ENCODE assay signal across 1 cellular context in genomic region chr12:104137902-104138746, GRCh38.
TF ChIP-seq lines count a peak whose summit lies in the region.

TSS of gene NFYB (minus strand) at chr12:104138210. CDS start at chr12:104135453, 2,757 bp downstream.

TF ChIP-seq in HepG2, 621 proteins besides CTCF, POLR2A, EP300 and RAD21 (continued from another document and continues in another):
- TF ChIP-seq, protein P1, sequence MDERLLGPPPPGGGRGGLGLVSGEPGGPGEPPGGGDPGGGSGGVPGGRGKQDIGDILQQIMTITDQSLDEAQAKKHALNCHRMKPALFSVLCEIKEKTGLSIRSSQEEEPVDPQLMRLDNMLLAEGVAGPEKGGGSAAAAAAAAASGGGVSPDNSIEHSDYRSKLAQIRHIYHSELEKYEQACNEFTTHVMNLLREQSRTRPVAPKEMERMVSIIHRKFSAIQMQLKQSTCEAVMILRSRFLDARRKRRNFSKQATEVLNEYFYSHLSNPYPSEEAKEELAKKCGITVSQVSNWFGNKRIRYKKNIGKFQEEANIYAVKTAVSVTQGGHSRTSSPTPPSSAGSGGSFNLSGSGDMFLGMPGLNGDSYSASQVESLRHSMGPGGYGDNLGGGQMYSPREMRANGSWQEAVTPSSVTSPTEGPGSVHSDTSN (CRISPR knock-in tag; IDR thresholded peaks at IDR 0.05): no peak
- TF ChIP-seq ZMAT5 (CRISPR knock-in tag; IDR thresholded peaks at IDR 0.05; ENCODE audit: borderline replicate concordance, low read depth) (no peak), HOXD1 (CRISPR knock-in tag; IDR thresholded peaks at IDR 0.05) (0 out of 2 replicates have a peak, but pooled peaks have one; percentile 46), MYNN (CRISPR knock-in tag; IDR thresholded peaks at IDR 0.05; ENCODE audit: low read depth) (no peak; the same call in 1 of the 2 replicates), ZSCAN9 (CRISPR knock-in tag; IDR thresholded peaks at IDR 0.05; ENCODE audit: borderline replicate concordance) (peak; percentile 72; the same call in 1 of the 2 replicates), RFXAP (CRISPR knock-in tag; IDR thresholded peaks at IDR 0.05; ENCODE audit: borderline replicate concordance) (peak; percentile 94; the same call in 1 of the 2 replicates), MLXIP (CRISPR knock-in tag; IDR thresholded peaks at IDR 0.05; ENCODE audit: borderline replicate concordance) (0 out of 2 replicates have a peak, but pooled peaks have one; percentile 38), ZNF570 (CRISPR knock-in tag; IDR thresholded peaks at IDR 0.05; ENCODE audit: borderline replicate concordance) (no peak), KDM2A (CRISPR knock-in tag; IDR thresholded peaks at IDR 0.05; ENCODE audit: borderline replicate concordance, low read depth) (peak; percentile 80), ZNF619 (CRISPR knock-in tag; IDR thresholded peaks at IDR 0.05) (0 out of 2 replicates have a peak, but pooled peaks have one; percentile 22), ZNF607 (CRISPR knock-in tag; IDR thresholded peaks at IDR 0.05; ENCODE audit: borderline replicate concordance) (peak; percentile 83; the same call in 1 of the 2 replicates), SOX13 (IDR thresholded peaks at IDR 0.05) (0 out of 2 replicates have a peak, but pooled peaks have one; percentile 15), SOX13 (CRISPR knock-in tag; conservative IDR thresholded peaks at IDR 0.05 in 1 of 2, IDR thresholded peaks at IDR 0.05 in 1 of 2) (0 out of 4 replicates have a peak, but pooled peaks of 1 of the 2 experiments have one; percentile 9), U2AF2 (IDR thresholded peaks at IDR 0.05; ENCODE audit: low read depth, low read length) (no peak), MEF2D (CRISPR knock-in tag; IDR thresholded peaks at IDR 0.05) (0 out of 2 replicates have a peak, but pooled peaks have one; percentile 56), ZNF501 (CRISPR knock-in tag; IDR thresholded peaks at IDR 0.05) (peak; percentile 64; the same call in 1 of the 2 replicates), ZNF776 (CRISPR knock-in tag; IDR thresholded peaks at IDR 0.05) (no peak), ZNF234 (CRISPR knock-in tag; conservative IDR thresholded peaks at IDR 0.05) (0 out of 2 replicates have a peak, but pooled peaks have one; percentile 37), ZSCAN29 (CRISPR knock-in tag; conservative IDR thresholded peaks at IDR 0.05) (peak; percentile 48; the same call in 1 of the 2 replicates), CENPX (CRISPR knock-in tag; IDR thresholded peaks at IDR 0.05) (no peak), HOXA7 (CRISPR knock-in tag; IDR thresholded peaks at IDR 0.05) (no peak), ZNF264 (CRISPR knock-in tag; IDR thresholded peaks at IDR 0.05) (peak; percentile 73; the same call in 1 of the 2 replicates), PHF21A (CRISPR knock-in tag; IDR thresholded peaks at IDR 0.05) (peak; percentile 28; the same call in 1 of the 2 replicates), IKZF5 (CRISPR knock-in tag; IDR thresholded peaks at IDR 0.05) (peak; percentile 37; the same call in 1 of the 2 replicates), SKI (IDR thresholded peaks at IDR 0.05; ENCODE audit: partially characterized antibody) (peak; percentile 54), ZNF160 (CRISPR knock-in tag; IDR thresholded peaks at IDR 0.05) (peak; percentile 71), NR1H2 (CRISPR knock-in tag; IDR thresholded peaks at IDR 0.05; ENCODE audit: borderline replicate concordance, low read depth) (no peak), ZNF430 (CRISPR knock-in tag; IDR thresholded peaks at IDR 0.05) (peak; percentile 85), SIX1 (CRISPR knock-in tag; IDR thresholded peaks at IDR 0.05; ENCODE audit: borderline replicate concordance) (no peak), ZNF569 (CRISPR knock-in tag; IDR thresholded peaks at IDR 0.05; ENCODE audit: borderline replicate concordance) (no peak), ZNF546 (CRISPR knock-in tag; conservative IDR thresholded peaks at IDR 0.05) (peak; percentile 87), ELF3 (CRISPR knock-in tag; IDR thresholded peaks at IDR 0.05) (peak; percentile 8; the same call in 1 of the 2 replicates), SRSF1 (optimal IDR thresholded peaks at IDR 0.05; ENCODE audit: low read depth, low read length) (peak; percentile 100), CCAR2 (optimal IDR thresholded peaks at IDR 0.05; ENCODE audit: low read depth, low read length) (peak; percentile 62), SALL2 (CRISPR knock-in tag; IDR thresholded peaks at IDR 0.05) (peak; percentile 42), MEIS2 (CRISPR knock-in tag; IDR thresholded peaks at IDR 0.05) (peak; percentile 56; the same call in 1 of the 2 replicates), ARHGAP35 (CRISPR knock-in tag; IDR thresholded peaks at IDR 0.05; ENCODE audit: borderline replicate concordance) (peak; percentile 57; the same call in 1 of the 2 replicates), ETS1 (CRISPR knock-in tag; IDR thresholded peaks at IDR 0.05) (0 out of 2 replicates have a peak, but pooled peaks have one; percentile 70), SAP130 (CRISPR knock-in tag; IDR thresholded peaks at IDR 0.05; ENCODE audit: low read depth) (peak; percentile 63), ZNF205 (CRISPR knock-in tag; IDR thresholded peaks at IDR 0.05) (peak; percentile 49; the same call in 1 of the 2 replicates), ZNF256 (CRISPR knock-in tag; conservative IDR thresholded peaks at IDR 0.05) (0 out of 2 replicates have a peak, but pooled peaks have one; percentile 39), ESRRA (CRISPR knock-in tag; IDR thresholded peaks at IDR 0.05; ENCODE audit: low read depth) (no peak), MXD1 (CRISPR knock-in tag; IDR thresholded peaks at IDR 0.05) (peak; percentile 88), TAF1 (CRISPR knock-in tag; IDR thresholded peaks at IDR 0.05) (peak; percentile 63), TRIM22 (IDR thresholded peaks at IDR 0.05) (no peak), ZSCAN20 (CRISPR knock-in tag; IDR thresholded peaks at IDR 0.05; ENCODE audit: borderline replicate concordance) (0 out of 2 replicates have a peak, but pooled peaks have one; percentile 62), MED1 (CRISPR knock-in tag; IDR thresholded peaks at IDR 0.05) (peak; percentile 60; the same call in 1 of the 2 replicates), SPEN (CRISPR knock-in tag; IDR thresholded peaks at IDR 0.05; ENCODE audit: low read depth) (peak; percentile 40; the same call in 1 of the 2 replicates), KAT7 (CRISPR knock-in tag; IDR thresholded peaks at IDR 0.05; ENCODE audit: borderline replicate concordance) (peak; percentile 58; the same call in 1 of the 2 replicates), ZNF296 (CRISPR knock-in tag; conservative IDR thresholded peaks at IDR 0.05) (0 out of 2 replicates have a peak, but pooled peaks have one; percentile 26), ZBTB20 (CRISPR knock-in tag; IDR thresholded peaks at IDR 0.05; ENCODE audit: borderline replicate concordance, low read depth) (peak; percentile 74; the same call in 1 of the 2 replicates)
- TF ChIP-seq, protein P2, sequence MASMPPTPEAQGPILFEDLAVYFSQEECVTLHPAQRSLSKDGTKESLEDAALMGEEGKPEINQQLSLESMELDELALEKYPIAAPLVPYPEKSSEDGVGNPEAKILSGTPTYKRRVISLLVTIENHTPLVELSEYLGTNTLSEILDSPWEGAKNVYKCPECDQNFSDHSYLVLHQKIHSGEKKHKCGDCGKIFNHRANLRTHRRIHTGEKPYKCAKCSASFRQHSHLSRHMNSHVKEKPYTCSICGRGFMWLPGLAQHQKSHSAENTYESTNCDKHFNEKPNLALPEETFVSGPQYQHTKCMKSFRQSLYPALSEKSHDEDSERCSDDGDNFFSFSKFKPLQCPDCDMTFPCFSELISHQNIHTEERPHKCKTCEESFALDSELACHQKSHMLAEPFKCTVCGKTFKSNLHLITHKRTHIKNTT (CRISPR knock-in tag; IDR thresholded peaks at IDR 0.05): no peak
- TF ChIP-seq, protein P3, sequence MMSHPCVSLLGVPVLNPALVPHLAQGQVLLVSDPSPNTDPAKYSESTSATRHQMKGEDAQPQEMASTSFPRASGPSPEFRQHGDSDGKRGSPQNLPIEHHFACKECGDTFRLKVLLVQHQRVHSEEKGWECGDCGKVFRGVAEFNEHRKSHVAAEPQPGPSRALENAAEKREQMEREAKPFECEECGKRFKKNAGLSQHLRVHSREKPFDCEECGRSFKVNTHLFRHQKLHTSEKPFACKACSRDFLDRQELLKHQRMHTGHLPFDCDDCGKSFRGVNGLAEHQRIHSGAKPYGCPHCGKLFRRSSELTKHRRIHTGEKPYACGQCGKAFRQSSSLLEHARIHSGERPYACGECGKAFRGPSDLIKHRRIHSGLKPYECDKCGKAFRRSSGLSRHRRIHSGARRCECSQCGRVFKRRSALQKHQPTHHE (CRISPR knock-in tag; IDR thresholded peaks at IDR 0.05; ENCODE audit: borderline replicate concordance): no peak
- TF ChIP-seq, protein P4, sequence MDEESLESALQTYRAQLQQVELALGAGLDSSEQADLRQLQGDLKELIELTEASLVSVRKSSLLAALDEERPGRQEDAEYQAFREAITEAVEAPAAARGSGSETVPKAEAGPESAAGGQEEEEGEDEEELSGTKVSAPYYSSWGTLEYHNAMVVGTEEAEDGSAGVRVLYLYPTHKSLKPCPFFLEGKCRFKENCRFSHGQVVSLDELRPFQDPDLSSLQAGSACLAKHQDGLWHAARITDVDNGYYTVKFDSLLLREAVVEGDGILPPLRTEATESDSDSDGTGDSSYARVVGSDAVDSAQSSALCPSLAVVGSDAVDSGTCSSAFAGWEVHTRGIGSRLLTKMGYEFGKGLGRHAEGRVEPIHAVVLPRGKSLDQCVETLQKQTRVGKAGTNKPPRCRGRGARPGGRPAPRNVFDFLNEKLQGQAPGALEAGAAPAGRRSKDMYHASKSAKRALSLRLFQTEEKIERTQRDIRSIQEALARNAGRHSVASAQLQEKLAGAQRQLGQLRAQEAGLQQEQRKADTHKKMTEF (CRISPR knock-in tag; IDR thresholded peaks at IDR 0.05): peak; percentile 39; the same call in 1 of the 2 replicates
